24 cellular contexts compared by ENCODE assay signal in genomic region chr7:92088266-92088665, GRCh38.
"Had no signal": no experiment of that assay in that cellular context is flagged by ENCODE, and none has a peak within 500 bp of the region (broad histone marks: within the 10 kb centered on the region; RNA-seq: fewer than 3 reads in every experiment).

No MANE protein-coding gene starts in this region.

- H3K27ac Mint-ChIP-seq: mesothelial cell of epicardium had no signal

- H3K4me3 Mint-ChIP-seq: mesothelial cell of epicardium, naive B cell had no signal

- H3K27ac ChIP-seq: coronary artery, dorsolateral prefrontal cortex, epithelial cell of prostate, esophagus squamous epithelium, gastrocnemius medialis, heart right ventricle, left lung, lower lobe of right lung had no signal

- H3K4me1 Mint-ChIP-seq: naive B cell had no signal

- H3K27me3 ChIP-seq: dorsolateral prefrontal cortex, esophagus squamous epithelium, gastrocnemius medialis, heart right ventricle, left lung had no signal

- DNase-seq: dermis blood vessel endothelial cell; dorsolateral prefrontal cortex; effector CD4-positive, alpha-beta T cell; effector memory CD4-positive, alpha-beta T cell; erythroblast; esophagus squamous epithelium; foreskin fibroblast; foreskin melanocyte; gastrocnemius medialis; glutamatergic neuron; head of caudate nucleus; heart right ventricle; hippocampal formation; left cardiac atrium; left lung; left ventricle myocardium superior; lower lobe of right lung; mesenchymal stem cell; mucosa of descending colon; naive B cell had no signal

- H3K4me1 ChIP-seq: esophagus squamous epithelium, gastrocnemius medialis, heart right ventricle, left lung, lower lobe of right lung had no signal

- H3K27me3 Mint-ChIP-seq: naive B cell had no signal

- ATAC-seq: esophagus mucosa, gastrocnemius medialis, heart right ventricle, left cardiac atrium, left lung, left ventricle myocardium superior, lower lobe of right lung, mucosa of descending colon had no signal

- H3K9me3 ChIP-seq: esophagus squamous epithelium, gastrocnemius medialis, left lung, lower lobe of right lung, mucosa of descending colon had no signal

- H3K4me3 ChIP-seq: coronary artery, dorsolateral prefrontal cortex, esophagus squamous epithelium, gastrocnemius medialis, heart right ventricle, left lung, lower lobe of right lung, mucosa of descending colon had no signal
